16 cellular contexts compared by ENCODE assay signal in the genomic region with DNA sequence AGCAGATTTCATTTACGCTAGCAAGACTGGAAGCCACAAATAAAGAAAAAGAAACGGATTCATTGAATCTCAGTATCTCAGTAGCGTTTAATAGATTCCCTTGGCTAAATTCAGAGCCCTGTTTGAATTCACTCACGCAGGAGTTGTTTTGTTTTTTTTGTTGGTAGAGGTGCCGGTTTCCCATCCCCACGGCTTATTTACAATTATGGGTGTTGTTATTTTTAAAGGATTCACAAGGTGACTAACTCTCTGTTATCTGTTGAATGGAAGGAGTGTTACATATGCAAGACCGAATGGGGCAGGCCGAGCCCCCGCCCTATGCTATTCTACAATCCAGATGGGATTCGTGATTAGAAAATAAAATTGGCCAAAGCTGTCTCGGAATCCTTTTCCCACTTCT. TPM values are rescaled to one million over a fixed set of nuclear protein-coding genes. Genes with fewer than 3 reads are reported as not detected.
A peak's percentile ranks its signal among the peaks of the same experiment; 100 is the strongest.
DNase-seq lines count a peak whose midpoint lies in the region; ATAC-seq and TF ChIP-seq lines count a peak whose summit lies in the region.
"Had no signal": no experiment of that assay in that cellular context is flagged by ENCODE, and none has a peak within 500 bp of the region (broad histone marks: within the 10 kb centered on the region; RNA-seq: fewer than 3 reads in every experiment).

No MANE protein-coding gene starts in this region.

- H3K36me3 Mint-ChIP-seq in activated CD4-positive, alpha-beta T cell treated with anti-CD3 and anti-CD28 coated beads, Interleukin-2, amount 10 ng/mL, durations not matched to agents 24 days and 14 days (ENCODE audit: low read depth), result peaks cover 13% of the 10 kb centered on the region
- peaks cover 2% of the 10 kb centered on the region for H3K36me3 Mint-ChIP-seq in IgD-negative memory B cell
- peaks cover 3% of the 10 kb centered on the region for H3K36me3 Mint-ChIP-seq in activated naive CD8-positive, alpha-beta T cell treated with anti-CD3 and anti-CD28 coated beads, Interleukin-2, amount 50 U/mL, for 24 hours (ENCODE audit: low read depth)
- peaks cover 3% of the 10 kb centered on the region for H3K36me3 Mint-ChIP-seq in activated CD8-positive, alpha-beta T cell treated with anti-CD3 and anti-CD28 coated beads, Interleukin-2, amount 10 ng/mL, durations not matched to agents 7 days and 5 days (ENCODE audit: low read depth)

- no peak for DNase-seq in activated CD4-positive, alpha-beta T cell treated with anti-CD3 and anti-CD28 coated beads, Interleukin-2, amount 10 ng/mL, durations not matched to agents 24 days and 14 days
- no peak for DNase-seq in activated CD4-positive, alpha-beta T cell treated with anti-CD3 and anti-CD28 coated beads for 1 hour
- no peak for DNase-seq in activated naive CD8-positive, alpha-beta T cell treated with anti-CD3 and anti-CD28 coated beads, Interleukin-2, amount 50 U/mL, for 24 hours
- peak; percentile 87 for DNase-seq in osteoblast (ENCODE audit: insufficient read length, low spot score, missing footprints)
- no peak for DNase-seq in activated CD8-positive, alpha-beta T cell treated with anti-CD3 and anti-CD28 coated beads, Interleukin-2, amount 10 ng/mL, durations not matched to agents 7 days and 5 days
- DNase-seq in effector CD8-positive, alpha-beta T cell (lab: John Stamatoyannopoulos, UW), result no peak
- DNase-seq: anterior cingulate cortex; foreskin fibroblast; left ventricle myocardium inferior; stimulated activated CD4-positive, alpha-beta T cell treated with anti-CD3 and anti-CD28 coated beads, Interleukin-2, amount 100 ng/mL, for 48 hours had no signal

- H3K4me1 Mint-ChIP-seq in activated CD4-positive, alpha-beta T cell treated with anti-CD3 and anti-CD28 coated beads, Interleukin-2, amount 10 ng/mL, durations not matched to agents 24 days and 14 days, result peaks cover 28% of the 10 kb centered on the region
- peaks cover 6 to 23% (median 13%) of the 10 kb centered on the region in 3 donors for H3K4me1 Mint-ChIP-seq in IgD-negative memory B cell
- H3K4me1 Mint-ChIP-seq in activated naive CD8-positive, alpha-beta T cell treated with anti-CD3 and anti-CD28 coated beads, Interleukin-2, amount 50 U/mL, for 24 hours, result peaks cover 44% of the 10 kb centered on the region
- H3K4me1 Mint-ChIP-seq in activated CD8-positive, alpha-beta T cell treated with anti-CD3 and anti-CD28 coated beads, Interleukin-2, amount 10 ng/mL, durations not matched to agents 7 days and 5 days (ENCODE audit: low read depth), result peaks cover 15% of the 10 kb centered on the region

- no peaks in the 10 kb centered on the region for H3K9me3 ChIP-seq in osteoblast (ENCODE audit: low read depth, low read length)
- H3K9me3 ChIP-seq: left ventricle myocardium inferior had no signal

- H3K9me3 Mint-ChIP-seq in activated CD4-positive, alpha-beta T cell treated with anti-CD3 and anti-CD28 coated beads, Interleukin-2, amount 10 ng/mL, durations not matched to agents 24 days and 14 days, result peaks cover 3% of the 10 kb centered on the region
- peaks cover 0 to 2% (median 0%) of the 10 kb centered on the region in 3 donors for H3K9me3 Mint-ChIP-seq in IgD-negative memory B cell
- H3K9me3 Mint-ChIP-seq in activated naive CD8-positive, alpha-beta T cell treated with anti-CD3 and anti-CD28 coated beads, Interleukin-2, amount 50 U/mL, for 24 hours, result no peaks in the 10 kb centered on the region
- H3K9me3 Mint-ChIP-seq in activated CD8-positive, alpha-beta T cell treated with anti-CD3 and anti-CD28 coated beads, Interleukin-2, amount 10 ng/mL, durations not matched to agents 7 days and 5 days (ENCODE audit: insufficient read depth), result no peaks in the 10 kb centered on the region

- no peak overlapping the region for H3K27ac ChIP-seq in osteoblast (ENCODE audit: low read depth, low read length)
- H3K27ac ChIP-seq: left ventricle myocardium inferior had no signal

- peak overlapping the region; percentile 73 for H3K27ac Mint-ChIP-seq in activated CD4-positive, alpha-beta T cell treated with anti-CD3 and anti-CD28 coated beads, Interleukin-2, amount 10 ng/mL, durations not matched to agents 24 days and 14 days
- H3K27ac Mint-ChIP-seq in IgD-negative memory B cell, result peak overlapping the region; percentile 33 to 86 (median 64)
- peak overlapping the region; percentile 23 for H3K27ac Mint-ChIP-seq in activated naive CD8-positive, alpha-beta T cell treated with anti-CD3 and anti-CD28 coated beads, Interleukin-2, amount 50 U/mL, for 24 hours
- H3K27ac Mint-ChIP-seq in activated CD8-positive, alpha-beta T cell treated with anti-CD3 and anti-CD28 coated beads, Interleukin-2, amount 10 ng/mL, durations not matched to agents 7 days and 5 days, result no peak overlapping the region

- peak overlapping the region; percentile 9 for H3K4me3 Mint-ChIP-seq in activated CD4-positive, alpha-beta T cell treated with anti-CD3 and anti-CD28 coated beads, Interleukin-2, amount 10 ng/mL, durations not matched to agents 24 days and 14 days
- H3K4me3 Mint-ChIP-seq in IgD-negative memory B cell, result peak overlapping the region in 3 of 4 donors; percentile 60 to 74 (median 62)
- no peak overlapping the region for H3K4me3 Mint-ChIP-seq in activated naive CD8-positive, alpha-beta T cell treated with anti-CD3 and anti-CD28 coated beads, Interleukin-2, amount 50 U/mL, for 24 hours
- H3K4me3 Mint-ChIP-seq in activated CD8-positive, alpha-beta T cell treated with anti-CD3 and anti-CD28 coated beads, Interleukin-2, amount 10 ng/mL, durations not matched to agents 7 days and 5 days, result no peak overlapping the region

- no peak for ATAC-seq in activated naive CD8-positive, alpha-beta T cell treated with anti-CD3 and anti-CD28 coated beads, Interleukin-2, amount 50 U/mL, for 24 hours
- no peak for ATAC-seq in activated CD8-positive, alpha-beta T cell treated with anti-CD3 and anti-CD28 coated beads, Interleukin-2, amount 10 ng/mL, durations not matched to agents 7 days and 5 days
- ATAC-seq in HG03439 (IDR thresholded peaks at IDR 0.05; ENCODE audit: unreplicated experiment), result no peak

- H3K4me3 ChIP-seq in osteoblast (ENCODE audit: insufficient read depth, low read length), result no peak overlapping the region
- H3K4me3 ChIP-seq: left ventricle myocardium inferior had no signal

- no peaks in the 10 kb centered on the region for H4K20me1 ChIP-seq in osteoblast (ENCODE audit: insufficient read depth, low read length)

- H3K27me3 ChIP-seq in osteoblast (ENCODE audit: insufficient read depth, low read length), result peaks cover 86% of the 10 kb centered on the region

- no peak for TF ChIP-seq CTCF in osteoblast (IDR thresholded peaks at IDR 0.05; ENCODE audit: extremely low read depth, low read depth, low read length)

- H3K4me1 ChIP-seq in osteoblast (ENCODE audit: insufficient read depth, low read length), result no peaks in the 10 kb centered on the region

- no peak overlapping the region for H2AFZ ChIP-seq in osteoblast (ENCODE audit: low read length)

- CTCF ChIA-PET in activated CD8-positive, alpha-beta T cell treated with anti-CD3 and anti-CD28 coated beads, Interleukin-2, amount 10 ng/mL, durations not matched to agents 7 days and 5 days (lab: Charles Lee), result no interaction called here

- intact Hi-C loops in activated CD4-positive, alpha-beta T cell treated with anti-CD3 and anti-CD28 coated beads, Interleukin-2, amount 10 ng/mL, durations not matched to agents 24 days and 14 days (cut with micrococcal nuclease), result loop anchor here (2.0 to 10.0 kb wide), 4 partner anchors 347 to 1339 kb away; a partner anchor contains a TSS

- H3K4me2 ChIP-seq in osteoblast (ENCODE audit: insufficient read depth, low read length), result no peak overlapping the region

- peaks cover 58% of the 10 kb centered on the region for H3K27me3 Mint-ChIP-seq in activated CD4-positive, alpha-beta T cell treated with anti-CD3 and anti-CD28 coated beads, Interleukin-2, amount 10 ng/mL, durations not matched to agents 24 days and 14 days
- peaks cover 62% of the 10 kb centered on the region for H3K27me3 Mint-ChIP-seq in IgD-negative memory B cell
- H3K27me3 Mint-ChIP-seq in activated naive CD8-positive, alpha-beta T cell treated with anti-CD3 and anti-CD28 coated beads, Interleukin-2, amount 50 U/mL, for 24 hours, result peaks cover 65% of the 10 kb centered on the region
- peaks cover 72% of the 10 kb centered on the region for H3K27me3 Mint-ChIP-seq in activated CD8-positive, alpha-beta T cell treated with anti-CD3 and anti-CD28 coated beads, Interleukin-2, amount 10 ng/mL, durations not matched to agents 7 days and 5 days (ENCODE audit: low read depth)

- no peaks in the 10 kb centered on the region for H3K79me2 ChIP-seq in osteoblast (ENCODE audit: insufficient read depth, low read length)

- no peaks in the 10 kb centered on the region for H3K36me3 ChIP-seq in osteoblast (ENCODE audit: insufficient read depth, low read length)
- H3K36me3 ChIP-seq: left ventricle myocardium inferior had no signal

- POLR2A ChIA-PET in activated CD8-positive, alpha-beta T cell treated with anti-CD3 and anti-CD28 coated beads, Interleukin-2, amount 10 ng/mL, durations not matched to agents 7 days and 5 days (lab: Charles Lee), result no interaction called here

RNA-seq across cellular contexts. Expression of a gene that starts 2.3 kb away (rescaled TPM):
- total RNA-seq in activated CD4-positive, alpha-beta T cell treated with anti-CD3 and anti-CD28 coated beads, Interleukin-2, amount 10 ng/mL, durations not matched to agents 24 days and 14 days, result 46.7 and 48.8 TPM in 2 replicates
- not detected for polyA plus RNA-seq in IgD-negative memory B cell
- not detected in 2 replicates for total RNA-seq in osteoblast
- not detected for total RNA-seq in activated CD8-positive, alpha-beta T cell treated with anti-CD3 and anti-CD28 coated beads, Interleukin-2, amount 10 ng/mL, durations not matched to agents 7 days and 5 days
- total RNA-seq: chondrocyte, left ventricle myocardium inferior, MCF 10A, mononuclear cell, omental fat pad had no signal

Comparison
In these comparisons a context has a peak if more than half of its experiments do, and no peak if none do; other contexts are left out.
1. H3K4me3 Mint-ChIP-seq: peak in activated CD4-positive, alpha-beta T cell treated with anti-CD3 and anti-CD28 coated beads, Interleukin-2, amount 10 ng/mL, durations not matched to agents 24 days and 14 days (single experiment) and IgD-negative memory B cell (3 of 4); none in activated naive CD8-positive, alpha-beta T cell treated with anti-CD3 and anti-CD28 coated beads, Interleukin-2, amount 50 U/mL, for 24 hours (single experiment) and activated CD8-positive, alpha-beta T cell treated with anti-CD3 and anti-CD28 coated beads, Interleukin-2, amount 10 ng/mL, durations not matched to agents 7 days and 5 days (single experiment).
2. RNA of a gene that starts 2.3 kb away (total RNA-seq): 46.7 to 48.8 TPM in activated CD4-positive, alpha-beta T cell treated with anti-CD3 and anti-CD28 coated beads, Interleukin-2, amount 10 ng/mL, durations not matched to agents 24 days and 14 days; not detected in osteoblast and not detected in activated CD8-positive, alpha-beta T cell treated with anti-CD3 and anti-CD28 coated beads, Interleukin-2, amount 10 ng/mL, durations not matched to agents 7 days and 5 days; every median in the first group is over 10 times any median in the second.